ENCODE assay signal across 1 cellular context in genomic region chr16:22374311-22375116, GRCh38.
TF ChIP-seq lines count a peak whose summit lies in the region.

CDR2 (minus strand) TSS chr16:22374619; CDS start chr16:22374309, 310 bp downstream.

TF ChIP-seq in K562, 482 proteins besides CTCF, POLR2A, EP300 and RAD21 (continued from another document and continues in another):
- TF ChIP-seq, protein P1, sequence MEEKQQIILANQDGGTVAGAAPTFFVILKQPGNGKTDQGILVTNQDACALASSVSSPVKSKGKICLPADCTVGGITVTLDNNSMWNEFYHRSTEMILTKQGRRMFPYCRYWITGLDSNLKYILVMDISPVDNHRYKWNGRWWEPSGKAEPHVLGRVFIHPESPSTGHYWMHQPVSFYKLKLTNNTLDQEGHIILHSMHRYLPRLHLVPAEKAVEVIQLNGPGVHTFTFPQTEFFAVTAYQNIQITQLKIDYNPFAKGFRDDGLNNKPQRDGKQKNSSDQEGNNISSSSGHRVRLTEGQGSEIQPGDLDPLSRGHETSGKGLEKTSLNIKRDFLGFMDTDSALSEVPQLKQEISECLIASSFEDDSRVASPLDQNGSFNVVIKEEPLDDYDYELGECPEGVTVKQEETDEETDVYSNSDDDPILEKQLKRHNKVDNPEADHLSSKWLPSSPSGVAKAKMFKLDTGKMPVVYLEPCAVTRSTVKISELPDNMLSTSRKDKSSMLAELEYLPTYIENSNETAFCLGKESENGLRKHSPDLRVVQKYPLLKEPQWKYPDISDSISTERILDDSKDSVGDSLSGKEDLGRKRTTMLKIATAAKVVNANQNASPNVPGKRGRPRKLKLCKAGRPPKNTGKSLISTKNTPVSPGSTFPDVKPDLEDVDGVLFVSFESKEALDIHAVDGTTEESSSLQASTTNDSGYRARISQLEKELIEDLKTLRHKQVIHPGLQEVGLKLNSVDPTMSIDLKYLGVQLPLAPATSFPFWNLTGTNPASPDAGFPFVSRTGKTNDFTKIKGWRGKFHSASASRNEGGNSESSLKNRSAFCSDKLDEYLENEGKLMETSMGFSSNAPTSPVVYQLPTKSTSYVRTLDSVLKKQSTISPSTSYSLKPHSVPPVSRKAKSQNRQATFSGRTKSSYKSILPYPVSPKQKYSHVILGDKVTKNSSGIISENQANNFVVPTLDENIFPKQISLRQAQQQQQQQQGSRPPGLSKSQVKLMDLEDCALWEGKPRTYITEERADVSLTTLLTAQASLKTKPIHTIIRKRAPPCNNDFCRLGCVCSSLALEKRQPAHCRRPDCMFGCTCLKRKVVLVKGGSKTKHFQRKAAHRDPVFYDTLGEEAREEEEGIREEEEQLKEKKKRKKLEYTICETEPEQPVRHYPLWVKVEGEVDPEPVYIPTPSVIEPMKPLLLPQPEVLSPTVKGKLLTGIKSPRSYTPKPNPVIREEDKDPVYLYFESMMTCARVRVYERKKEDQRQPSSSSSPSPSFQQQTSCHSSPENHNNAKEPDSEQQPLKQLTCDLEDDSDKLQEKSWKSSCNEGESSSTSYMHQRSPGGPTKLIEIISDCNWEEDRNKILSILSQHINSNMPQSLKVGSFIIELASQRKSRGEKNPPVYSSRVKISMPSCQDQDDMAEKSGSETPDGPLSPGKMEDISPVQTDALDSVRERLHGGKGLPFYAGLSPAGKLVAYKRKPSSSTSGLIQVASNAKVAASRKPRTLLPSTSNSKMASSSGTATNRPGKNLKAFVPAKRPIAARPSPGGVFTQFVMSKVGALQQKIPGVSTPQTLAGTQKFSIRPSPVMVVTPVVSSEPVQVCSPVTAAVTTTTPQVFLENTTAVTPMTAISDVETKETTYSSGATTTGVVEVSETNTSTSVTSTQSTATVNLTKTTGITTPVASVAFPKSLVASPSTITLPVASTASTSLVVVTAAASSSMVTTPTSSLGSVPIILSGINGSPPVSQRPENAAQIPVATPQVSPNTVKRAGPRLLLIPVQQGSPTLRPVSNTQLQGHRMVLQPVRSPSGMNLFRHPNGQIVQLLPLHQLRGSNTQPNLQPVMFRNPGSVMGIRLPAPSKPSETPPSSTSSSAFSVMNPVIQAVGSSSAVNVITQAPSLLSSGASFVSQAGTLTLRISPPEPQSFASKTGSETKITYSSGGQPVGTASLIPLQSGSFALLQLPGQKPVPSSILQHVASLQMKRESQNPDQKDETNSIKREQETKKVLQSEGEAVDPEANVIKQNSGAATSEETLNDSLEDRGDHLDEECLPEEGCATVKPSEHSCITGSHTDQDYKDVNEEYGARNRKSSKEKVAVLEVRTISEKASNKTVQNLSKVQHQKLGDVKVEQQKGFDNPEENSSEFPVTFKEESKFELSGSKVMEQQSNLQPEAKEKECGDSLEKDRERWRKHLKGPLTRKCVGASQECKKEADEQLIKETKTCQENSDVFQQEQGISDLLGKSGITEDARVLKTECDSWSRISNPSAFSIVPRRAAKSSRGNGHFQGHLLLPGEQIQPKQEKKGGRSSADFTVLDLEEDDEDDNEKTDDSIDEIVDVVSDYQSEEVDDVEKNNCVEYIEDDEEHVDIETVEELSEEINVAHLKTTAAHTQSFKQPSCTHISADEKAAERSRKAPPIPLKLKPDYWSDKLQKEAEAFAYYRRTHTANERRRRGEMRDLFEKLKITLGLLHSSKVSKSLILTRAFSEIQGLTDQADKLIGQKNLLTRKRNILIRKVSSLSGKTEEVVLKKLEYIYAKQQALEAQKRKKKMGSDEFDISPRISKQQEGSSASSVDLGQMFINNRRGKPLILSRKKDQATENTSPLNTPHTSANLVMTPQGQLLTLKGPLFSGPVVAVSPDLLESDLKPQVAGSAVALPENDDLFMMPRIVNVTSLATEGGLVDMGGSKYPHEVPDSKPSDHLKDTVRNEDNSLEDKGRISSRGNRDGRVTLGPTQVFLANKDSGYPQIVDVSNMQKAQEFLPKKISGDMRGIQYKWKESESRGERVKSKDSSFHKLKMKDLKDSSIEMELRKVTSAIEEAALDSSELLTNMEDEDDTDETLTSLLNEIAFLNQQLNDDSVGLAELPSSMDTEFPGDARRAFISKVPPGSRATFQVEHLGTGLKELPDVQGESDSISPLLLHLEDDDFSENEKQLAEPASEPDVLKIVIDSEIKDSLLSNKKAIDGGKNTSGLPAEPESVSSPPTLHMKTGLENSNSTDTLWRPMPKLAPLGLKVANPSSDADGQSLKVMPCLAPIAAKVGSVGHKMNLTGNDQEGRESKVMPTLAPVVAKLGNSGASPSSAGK (IDR thresholded peaks at IDR 0.05) = peak; percentile 46; the same call in 1 of the 2 replicates
- TF ChIP-seq, protein P2, sequence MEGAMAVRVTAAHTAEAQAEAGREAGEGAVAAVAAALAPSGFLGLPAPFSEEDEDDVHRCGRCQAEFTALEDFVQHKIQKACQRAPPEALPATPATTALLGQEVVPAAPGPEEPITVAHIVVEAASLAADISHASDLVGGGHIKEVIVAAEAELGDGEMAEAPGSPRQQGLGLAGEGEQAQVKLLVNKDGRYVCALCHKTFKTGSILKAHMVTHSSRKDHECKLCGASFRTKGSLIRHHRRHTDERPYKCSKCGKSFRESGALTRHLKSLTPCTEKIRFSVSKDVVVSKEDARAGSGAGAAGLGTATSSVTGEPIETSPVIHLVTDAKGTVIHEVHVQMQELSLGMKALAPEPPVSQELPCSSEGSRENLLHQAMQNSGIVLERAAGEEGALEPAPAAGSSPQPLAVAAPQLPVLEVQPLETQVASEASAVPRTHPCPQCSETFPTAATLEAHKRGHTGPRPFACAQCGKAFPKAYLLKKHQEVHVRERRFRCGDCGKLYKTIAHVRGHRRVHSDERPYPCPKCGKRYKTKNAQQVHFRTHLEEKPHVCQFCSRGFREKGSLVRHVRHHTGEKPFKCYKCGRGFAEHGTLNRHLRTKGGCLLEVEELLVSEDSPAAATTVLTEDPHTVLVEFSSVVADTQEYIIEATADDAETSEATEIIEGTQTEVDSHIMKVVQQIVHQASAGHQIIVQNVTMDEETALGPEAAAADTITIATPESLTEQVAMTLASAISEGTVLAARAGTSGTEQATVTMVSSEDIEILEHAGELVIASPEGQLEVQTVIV (CRISPR knock-in tag; IDR thresholded peaks at IDR 0.05; ENCODE audit: borderline replicate concordance) = no peak
- TF ChIP-seq IRF9 (tag; IDR thresholded peaks at IDR 0.05) (no peak), EWSR1 (IDR thresholded peaks at IDR 0.05; ENCODE audit: borderline replicate concordance, low read depth, partially characterized antibody) (no peak), HBP1 (CRISPR knock-in tag; IDR thresholded peaks at IDR 0.05) (no peak), GABPA (tag; conservative IDR thresholded peaks at IDR 0.05; ENCODE audit: low read depth) (peak; percentile 58), NR2C2 (CRISPR knock-in tag; IDR thresholded peaks at IDR 0.05) (no peak), NR2C2 (tag; IDR thresholded peaks at IDR 0.05) (no peak; the same call in 1 of the 2 replicates), LEF1 (IDR thresholded peaks at IDR 0.05) (no peak), ZNF778 (CRISPR knock-in tag; IDR thresholded peaks at IDR 0.05) (no peak), NEUROD1 (IDR thresholded peaks at IDR 0.05; ENCODE audit: borderline replicate concordance, low read depth, low read length, partially characterized antibody) (peak; percentile 95), ADNP (tag; IDR thresholded peaks at IDR 0.05) (no peak), ZNF583 (CRISPR knock-in tag; IDR thresholded peaks at IDR 0.05) (no peak), ZNF212 (CRISPR knock-in tag; IDR thresholded peaks at IDR 0.05) (no peak), PML (IDR thresholded peaks at IDR 0.05; ENCODE audit: low read length) (no peak)
- TF ChIP-seq, protein P3, sequence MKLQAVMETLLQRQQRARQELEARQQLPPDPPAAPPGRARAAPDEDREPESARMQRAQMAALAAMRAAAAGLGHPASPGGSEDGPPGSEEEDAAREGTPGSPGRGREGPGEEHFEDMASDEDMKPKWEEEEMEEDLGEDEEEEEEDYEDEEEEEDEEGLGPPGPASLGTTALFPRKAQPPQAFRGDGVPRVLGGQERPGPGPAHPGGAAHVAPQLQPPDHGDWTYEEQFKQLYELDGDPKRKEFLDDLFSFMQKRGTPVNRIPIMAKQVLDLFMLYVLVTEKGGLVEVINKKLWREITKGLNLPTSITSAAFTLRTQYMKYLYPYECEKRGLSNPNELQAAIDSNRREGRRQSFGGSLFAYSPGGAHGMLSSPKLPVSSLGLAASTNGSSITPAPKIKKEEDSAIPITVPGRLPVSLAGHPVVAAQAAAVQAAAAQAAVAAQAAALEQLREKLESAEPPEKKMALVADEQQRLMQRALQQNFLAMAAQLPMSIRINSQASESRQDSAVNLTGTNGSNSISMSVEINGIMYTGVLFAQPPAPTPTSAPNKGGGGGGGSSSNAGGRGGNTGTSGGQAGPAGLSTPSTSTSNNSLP (IDR thresholded peaks at IDR 0.05; ENCODE audit: borderline replicate concordance, low read depth, low read length) = no peak
- TF ChIP-seq, protein P4, sequence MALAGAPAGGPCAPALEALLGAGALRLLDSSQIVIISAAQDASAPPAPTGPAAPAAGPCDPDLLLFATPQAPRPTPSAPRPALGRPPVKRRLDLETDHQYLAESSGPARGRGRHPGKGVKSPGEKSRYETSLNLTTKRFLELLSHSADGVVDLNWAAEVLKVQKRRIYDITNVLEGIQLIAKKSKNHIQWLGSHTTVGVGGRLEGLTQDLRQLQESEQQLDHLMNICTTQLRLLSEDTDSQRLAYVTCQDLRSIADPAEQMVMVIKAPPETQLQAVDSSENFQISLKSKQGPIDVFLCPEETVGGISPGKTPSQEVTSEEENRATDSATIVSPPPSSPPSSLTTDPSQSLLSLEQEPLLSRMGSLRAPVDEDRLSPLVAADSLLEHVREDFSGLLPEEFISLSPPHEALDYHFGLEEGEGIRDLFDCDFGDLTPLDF (CRISPR knock-in tag; IDR thresholded peaks at IDR 0.05) = peak; percentile 64; the same call in 1 of the 2 replicates
- TF ChIP-seq, protein P5, sequence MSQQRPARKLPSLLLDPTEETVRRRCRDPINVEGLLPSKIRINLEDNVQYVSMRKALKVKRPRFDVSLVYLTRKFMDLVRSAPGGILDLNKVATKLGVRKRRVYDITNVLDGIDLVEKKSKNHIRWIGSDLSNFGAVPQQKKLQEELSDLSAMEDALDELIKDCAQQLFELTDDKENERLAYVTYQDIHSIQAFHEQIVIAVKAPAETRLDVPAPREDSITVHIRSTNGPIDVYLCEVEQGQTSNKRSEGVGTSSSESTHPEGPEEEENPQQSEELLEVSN (IDR thresholded peaks at IDR 0.05; ENCODE audit: borderline replicate concordance in 1 of 2, extremely low read depth in 1 of 2, insufficient read depth in 1 of 2, insufficient read length in 1 of 2, low read depth in 1 of 2, low read length in 1 of 2, poor library complexity in 1 of 2, severe bottlenecking in 1 of 2) = peak; percentile 47 to 80
- TF ChIP-seq, protein P6, sequence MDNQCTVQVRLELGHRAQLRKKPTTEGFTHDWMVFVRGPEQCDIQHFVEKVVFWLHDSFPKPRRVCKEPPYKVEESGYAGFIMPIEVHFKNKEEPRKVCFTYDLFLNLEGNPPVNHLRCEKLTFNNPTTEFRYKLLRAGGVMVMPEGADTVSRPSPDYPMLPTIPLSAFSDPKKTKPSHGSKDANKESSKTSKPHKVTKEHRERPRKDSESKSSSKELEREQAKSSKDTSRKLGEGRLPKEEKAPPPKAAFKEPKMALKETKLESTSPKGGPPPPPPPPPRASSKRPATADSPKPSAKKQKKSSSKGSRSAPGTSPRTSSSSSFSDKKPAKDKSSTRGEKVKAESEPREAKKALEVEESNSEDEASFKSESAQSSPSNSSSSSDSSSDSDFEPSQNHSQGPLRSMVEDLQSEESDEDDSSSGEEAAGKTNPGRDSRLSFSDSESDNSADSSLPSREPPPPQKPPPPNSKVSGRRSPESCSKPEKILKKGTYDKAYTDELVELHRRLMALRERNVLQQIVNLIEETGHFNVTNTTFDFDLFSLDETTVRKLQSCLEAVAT (IDR thresholded peaks at IDR 0.05) = peak in 1 of 2 experiments; percentile 86; a peak in 1 of 4 replicates
- TF ChIP-seq, protein P7, sequence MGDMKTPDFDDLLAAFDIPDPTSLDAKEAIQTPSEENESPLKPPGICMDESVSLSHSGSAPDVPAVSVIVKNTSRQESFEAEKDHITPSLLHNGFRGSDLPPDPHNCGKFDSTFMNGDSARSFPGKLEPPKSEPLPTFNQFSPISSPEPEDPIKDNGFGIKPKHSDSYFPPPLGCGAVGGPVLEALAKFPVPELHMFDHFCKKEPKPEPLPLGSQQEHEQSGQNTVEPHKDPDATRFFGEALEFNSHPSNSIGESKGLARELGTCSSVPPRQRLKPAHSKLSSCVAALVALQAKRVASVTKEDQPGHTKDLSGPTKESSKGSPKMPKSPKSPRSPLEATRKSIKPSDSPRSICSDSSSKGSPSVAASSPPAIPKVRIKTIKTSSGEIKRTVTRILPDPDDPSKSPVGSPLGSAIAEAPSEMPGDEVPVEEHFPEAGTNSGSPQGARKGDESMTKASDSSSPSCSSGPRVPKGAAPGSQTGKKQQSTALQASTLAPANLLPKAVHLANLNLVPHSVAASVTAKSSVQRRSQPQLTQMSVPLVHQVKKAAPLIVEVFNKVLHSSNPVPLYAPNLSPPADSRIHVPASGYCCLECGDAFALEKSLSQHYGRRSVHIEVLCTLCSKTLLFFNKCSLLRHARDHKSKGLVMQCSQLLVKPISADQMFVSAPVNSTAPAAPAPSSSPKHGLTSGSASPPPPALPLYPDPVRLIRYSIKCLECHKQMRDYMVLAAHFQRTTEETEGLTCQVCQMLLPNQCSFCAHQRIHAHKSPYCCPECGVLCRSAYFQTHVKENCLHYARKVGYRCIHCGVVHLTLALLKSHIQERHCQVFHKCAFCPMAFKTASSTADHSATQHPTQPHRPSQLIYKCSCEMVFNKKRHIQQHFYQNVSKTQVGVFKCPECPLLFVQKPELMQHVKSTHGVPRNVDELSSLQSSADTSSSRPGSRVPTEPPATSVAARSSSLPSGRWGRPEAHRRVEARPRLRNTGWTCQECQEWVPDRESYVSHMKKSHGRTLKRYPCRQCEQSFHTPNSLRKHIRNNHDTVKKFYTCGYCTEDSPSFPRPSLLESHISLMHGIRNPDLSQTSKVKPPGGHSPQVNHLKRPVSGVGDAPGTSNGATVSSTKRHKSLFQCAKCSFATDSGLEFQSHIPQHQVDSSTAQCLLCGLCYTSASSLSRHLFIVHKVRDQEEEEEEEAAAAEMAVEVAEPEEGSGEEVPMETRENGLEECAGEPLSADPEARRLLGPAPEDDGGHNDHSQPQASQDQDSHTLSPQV (IDR thresholded peaks at IDR 0.05) = no peak; the same call in 1 of the 2 replicates
